Comparison of ENCODE assay signal across 22 cellular contexts in the genomic region with DNA sequence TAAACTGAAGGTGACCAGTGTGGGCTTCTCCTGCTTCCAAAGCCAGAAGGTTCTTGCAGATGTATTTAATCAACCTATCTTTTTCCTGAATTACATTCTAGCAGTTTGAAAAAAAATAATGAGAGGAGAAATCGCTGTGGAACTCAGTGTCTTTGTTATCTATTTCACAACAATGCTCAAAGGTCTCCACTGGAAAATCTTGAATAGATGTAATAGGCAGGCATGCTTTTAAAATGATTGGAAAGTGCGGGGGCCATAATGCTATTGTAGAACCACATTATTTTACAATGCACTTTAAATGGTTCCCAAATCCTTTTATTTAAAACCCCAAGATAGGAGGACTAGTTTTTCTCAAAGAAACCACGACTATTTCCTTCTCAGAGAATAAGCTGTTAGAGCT.
"Had no signal": no experiment of that assay in that cellular context is flagged by ENCODE, and none has a peak within 500 bp of the region (broad histone marks: within the 10 kb centered on the region; RNA-seq: fewer than 3 reads in every experiment).

No MANE protein-coding gene starts in this region.

- H3K27me3 ChIP-seq: breast epithelium had no signal

- H3K36me3 Mint-ChIP-seq: activated naive CD8-positive, alpha-beta T cell treated with anti-CD3 and anti-CD28 coated beads, Interleukin-2, amount 10 ng/mL, durations not matched to agents 7 days and 5 days had no signal

- H3K27ac ChIP-seq: adrenal gland, breast epithelium, VCaP had no signal

- H3K9me3 Mint-ChIP-seq: activated CD8-positive, alpha-beta T cell treated with anti-CD3 and anti-CD28 coated beads for 36 hours; activated naive CD8-positive, alpha-beta T cell treated with anti-CD3 and anti-CD28 coated beads, Interleukin-2, amount 10 ng/mL, durations not matched to agents 7 days and 5 days had no signal

- ATAC-seq: activated CD8-positive, alpha-beta T cell treated with anti-CD3 and anti-CD28 coated beads for 36 hours; PC-3 had no signal

- FAIRE-seq: RCC 7860 had no signal

- H3K4me1 Mint-ChIP-seq: activated naive CD8-positive, alpha-beta T cell treated with anti-CD3 and anti-CD28 coated beads, Interleukin-2, amount 10 ng/mL, durations not matched to agents 7 days and 5 days had no signal

- DNase-seq: activated CD4-positive, alpha-beta T cell treated with anti-CD3 and anti-CD28 coated beads for 4 hours; activated CD4-positive, CD25-positive, alpha-beta regulatory T cell; activated CD8-positive, alpha-beta memory T cell treated with anti-CD3 and anti-CD28 coated beads, Interleukin-2, amount 50 U/mL, for 4 hours; activated CD8-positive, alpha-beta T cell treated with anti-CD3 and anti-CD28 coated beads for 36 hours; activated naive CD4-positive, alpha-beta T cell treated with anti-CD3 and anti-CD28 coated beads, Interleukin-2, amount 50 U/mL, for 16 hours; activated naive CD8-positive, alpha-beta T cell treated with anti-CD3 and anti-CD28 coated beads, Interleukin-2, amount 10 ng/mL, durations not matched to agents 7 days and 5 days; aorta; caudate nucleus; KG1; NCI-H1048; NCI-H146; NCI-H187 treated with DMSO at 0.1 percent for 48 hours; NCI-H446; NCI-H524; PC-3; SHP77 treated with DMSO at 0.1 percent for 48 hours; T-helper 2 cell; T1000 had no signal

- H3K4me1 ChIP-seq: adrenal gland, breast epithelium had no signal

- H3K36me3 ChIP-seq: adrenal gland, breast epithelium had no signal

- H3K9me3 ChIP-seq: adrenal gland, breast epithelium had no signal

- H3K27ac Mint-ChIP-seq: activated CD8-positive, alpha-beta T cell treated with anti-CD3 and anti-CD28 coated beads for 36 hours; activated naive CD8-positive, alpha-beta T cell treated with anti-CD3 and anti-CD28 coated beads, Interleukin-2, amount 10 ng/mL, durations not matched to agents 7 days and 5 days had no signal

- H3K4me3 Mint-ChIP-seq: activated CD8-positive, alpha-beta T cell treated with anti-CD3 and anti-CD28 coated beads for 36 hours; activated naive CD8-positive, alpha-beta T cell treated with anti-CD3 and anti-CD28 coated beads, Interleukin-2, amount 10 ng/mL, durations not matched to agents 7 days and 5 days had no signal

- H3K4me3 ChIP-seq: adrenal gland, breast epithelium had no signal
